9 cellular contexts compared by ENCODE assay signal in genomic region chr13:102359264-102359663, GRCh38. TPM values are rescaled to one million over a fixed set of nuclear protein-coding genes. Genes with fewer than 3 reads are reported as not detected.
"Had no signal": no experiment of that assay in that cellular context is flagged by ENCODE, and none has a peak within 500 bp of the region (broad histone marks: within the 10 kb centered on the region; RNA-seq: fewer than 3 reads in every experiment).

No MANE protein-coding gene starts in this region.

- ATAC-seq: K562 had no signal

- FAIRE-seq: HTR-8/SVneo, K562 had no signal

- H3K9ac ChIP-seq: KMS-11 had no signal

- H3K36me3 Mint-ChIP-seq: IgD-negative memory B cell had no signal

- H3K4me2 ChIP-seq: KMS-11 had no signal

- H3K27ac Mint-ChIP-seq: IgD-negative memory B cell had no signal

- H3K4me3 Mint-ChIP-seq: IgD-negative memory B cell had no signal

- H3K4me1 Mint-ChIP-seq: IgD-negative memory B cell had no signal

- H3K27ac ChIP-seq: HL-60, KMS-11 had no signal

- H3K4me3 ChIP-seq: K562 had no signal

- DNase-seq: KBM-7, KG1 had no signal

- H3K27me3 Mint-ChIP-seq: IgD-negative memory B cell had no signal

RNA-seq across cellular contexts. Expression of gene FGF14, which starts 42.6 kb away (rescaled TPM):
- total RNA-seq: HT-29, HT1080, K562 had no signal
- polyA plus RNA-seq: IgD-negative memory B cell, K562 had no signal
